ENCODE assay signal across 14 cellular contexts in genomic region chr2:144170172-144170571, GRCh38.
DNase-seq lines count a peak whose midpoint lies in the region; ATAC-seq, FAIRE-seq and TF ChIP-seq lines count a peak whose summit lies in the region.
"Had no signal": no experiment of that assay in that cellular context is flagged by ENCODE, and none has a peak within 500 bp of the region (broad histone marks: within the 10 kb centered on the region; RNA-seq: fewer than 3 reads in every experiment).

No MANE protein-coding gene starts in this region.

- DNase-seq in GM23248 = peak; percentile 23
- DNase-seq in PC-3 = peak; percentile 9
- no peak for DNase-seq in H1 (ENCODE audit: low read depth in 1 of 2, low spot score in 2 of 2)
- DNase-seq in skeletal muscle cell (ENCODE audit: low read depth) = peak; percentile 41
- no peak for DNase-seq in dorsolateral prefrontal cortex
- DNase-seq in sigmoid colon = no peak
- DNase-seq in foreskin keratinocyte = no peak
- DNase-seq: 8988T; Calu3; CD4-positive, CD25-positive, alpha-beta regulatory T cell; DMS79 treated with DMSO at 0.1 percent for 48 hours; EL; H7 had no signal

- H3K4me2 ChIP-seq in GM23248 (ENCODE audit: unreplicated experiment) (no peak overlapping the region), PC-3 (ENCODE audit: low read length) (no peak overlapping the region), H1 (ENCODE audit: insufficient read depth in 1 of 2, low read depth in 2 of 2, low read length in 2 of 2) (no peak overlapping the region)
- H3K4me2 ChIP-seq: BLaER1 treated with 17β-estradiol and CSF1 and Interleukin-3, amounts not matched to agents 10 nM and 100 nM had no signal

- no peak overlapping the region for H3K56ac ChIP-seq in H1 (replicated peaks; ENCODE audit: insufficient read length, low read depth, low read length)

- intact Hi-C loops in PC-3 (cut with micrococcal nuclease) = no loop called here
- intact Hi-C loops in dorsolateral prefrontal cortex (cut with DNase I) = no loop called here
- intact Hi-C loops in sigmoid colon (cut with DNase I) = no loop called here

- H3K14ac ChIP-seq in H1 (ENCODE audit: insufficient read length) = no peak overlapping the region

- H2BK15ac ChIP-seq in H1 (ENCODE audit: low read length) = no peak overlapping the region

- in situ Hi-C loops in GM23248 (cut with MboI) = no loop called here

- no peak overlapping the region for H2BK5ac ChIP-seq in H1 (ENCODE audit: low read depth, low read length)

- no peak overlapping the region for H4K91ac ChIP-seq in H1 (replicated peaks; ENCODE audit: insufficient read length, low read length)

- H3K9me2 ChIP-seq in GM23248 (ENCODE audit: insufficient read depth) = no peaks in the 10 kb centered on the region
- no peaks in the 10 kb centered on the region for H3K9me2 ChIP-seq in PC-3 (replicated peaks; ENCODE audit: low read length)

- H3K18ac ChIP-seq in H1 (ENCODE audit: extremely low read depth, low read length) = no peak overlapping the region

- no peak for TF ChIP-seq RAD21 in H1 (IDR thresholded peaks at IDR 0.05 in 1 of 2, conservative IDR thresholded peaks at IDR 0.05 in 1 of 2; ENCODE audit: low read depth in 2 of 2, low read length in 2 of 2)

- 0 out of 2 replicates have a peak overlapping the region, but pooled peaks have one; percentile 11 for H2BK12ac ChIP-seq in H1 (ENCODE audit: low read depth, low read length)

- no peak for FAIRE-seq in H1 (lab: Jason Lieb, UNC)

- no peak overlapping the region for H2BK120ac ChIP-seq in H1 (replicated peaks; ENCODE audit: low read depth, low read length)

- no peak overlapping the region for H2AFZ ChIP-seq in GM23248
- no peak overlapping the region for H2AFZ ChIP-seq in PC-3 (ENCODE audit: low read length)
- H2AFZ ChIP-seq in H1 (ENCODE audit: low read length) = no peak overlapping the region

- H3K27me3 ChIP-seq in GM23248 (replicated peaks; ENCODE audit: insufficient read depth) = no peaks in the 10 kb centered on the region
- H3K27me3 ChIP-seq in PC-3 (ENCODE audit: low read length) = no peaks in the 10 kb centered on the region
- H3K27me3 ChIP-seq in H1 (replicated peaks in 1 of 4; ENCODE audit: control insufficient read depth in 3 of 4, extremely low read depth in 1 of 4, insufficient read depth in 3 of 4, low read length in 3 of 4) = no peaks in the 10 kb centered on the region
- no peaks in the 10 kb centered on the region for H3K27me3 ChIP-seq in dorsolateral prefrontal cortex
- no peaks in the 10 kb centered on the region for H3K27me3 ChIP-seq in sigmoid colon
- no peaks in the 10 kb centered on the region for H3K27me3 ChIP-seq in foreskin keratinocyte
- H3K27me3 ChIP-seq: BLaER1 treated with 17β-estradiol and CSF1 and Interleukin-3, amounts not matched to agents 10 nM and 100 nM had no signal

- H3K4me1 ChIP-seq in GM23248 (ENCODE audit: insufficient read depth) = no peaks in the 10 kb centered on the region
- peaks cover 13% of the 10 kb centered on the region for H3K4me1 ChIP-seq in PC-3 (ENCODE audit: insufficient read depth, low read length)
- no peaks in the 10 kb centered on the region for H3K4me1 ChIP-seq in H1 (replicated peaks in 1 of 4; ENCODE audit: control insufficient read depth in 3 of 4, insufficient read depth in 4 of 4, low read length in 3 of 4)
- H3K4me1 ChIP-seq in sigmoid colon = no peaks in the 10 kb centered on the region
- H3K4me1 ChIP-seq in foreskin keratinocyte = no peaks in the 10 kb centered on the region
- H3K4me1 ChIP-seq: BLaER1 treated with 17β-estradiol and CSF1 and Interleukin-3, amounts not matched to agents 10 nM and 100 nM had no signal

- no peak overlapping the region for H2AK5ac ChIP-seq in H1 (ENCODE audit: low read depth, low read length)

- H3K9me3 ChIP-seq in GM23248 (ENCODE audit: low read depth) (no peaks in the 10 kb centered on the region), PC-3 (ENCODE audit: low read length) (no peaks in the 10 kb centered on the region), H1 (ENCODE audit: insufficient read depth in 2 of 2, low read depth in 1 of 2, low read length in 1 of 2) (no peaks in the 10 kb centered on the region), sigmoid colon (no peaks in the 10 kb centered on the region)

- ATAC-seq in PC-3 = no peak
- ATAC-seq in foreskin keratinocyte = no peak

- no peak overlapping the region for H3K23ac ChIP-seq in H1 (ENCODE audit: insufficient read length)

- no peaks in the 10 kb centered on the region for H3K23me2 ChIP-seq in H1 (ENCODE audit: low read depth, low read length)

- no peaks in the 10 kb centered on the region for H3K36me3 ChIP-seq in GM23248 (ENCODE audit: low read depth)
- no peaks in the 10 kb centered on the region for H3K36me3 ChIP-seq in PC-3 (ENCODE audit: low read depth, low read length)
- no peaks in the 10 kb centered on the region for H3K36me3 ChIP-seq in H1 (ENCODE audit: control insufficient read depth in 2 of 4, insufficient read depth in 4 of 4, low read length in 3 of 4)
- no peaks in the 10 kb centered on the region for H3K36me3 ChIP-seq in sigmoid colon

- no peaks in the 10 kb centered on the region for H3K79me1 ChIP-seq in H1 (ENCODE audit: low read depth, low read length)

- no peaks in the 10 kb centered on the region for H3K79me2 ChIP-seq in GM23248 (ENCODE audit: insufficient read depth)
- H3K79me2 ChIP-seq in PC-3 (ENCODE audit: low read length) = no peaks in the 10 kb centered on the region
- no peaks in the 10 kb centered on the region for H3K79me2 ChIP-seq in H1 (ENCODE audit: control insufficient read depth in 1 of 2, insufficient read depth in 2 of 2, low read length in 2 of 2)

- H4K5ac ChIP-seq in H1 (ENCODE audit: insufficient read length, low read depth, low read length) = no peak overlapping the region

- no peak for TF ChIP-seq POLR2A in H1 (IDR thresholded peaks at IDR 0.05; ENCODE audit: control extremely low read depth in 1 of 2, low read depth in 2 of 2, low read length in 2 of 2)
- no peak for TF ChIP-seq POLR2A in sigmoid colon (IDR thresholded peaks at IDR 0.05)

- H3K4me3 ChIP-seq in GM23248 = no peak overlapping the region
- H3K4me3 ChIP-seq in PC-3 (ENCODE audit: low read length) = no peak overlapping the region
- H3K4me3 ChIP-seq in H1 (ENCODE audit: extremely low read depth in 1 of 4, insufficient read depth in 2 of 4, low read depth in 3 of 4, low read length in 4 of 4) = no peak overlapping the region
- no peak overlapping the region for H3K4me3 ChIP-seq in skeletal muscle cell (ENCODE audit: low read depth, low read length)
- H3K4me3 ChIP-seq in dorsolateral prefrontal cortex = no peak overlapping the region
- no peak overlapping the region for H3K4me3 ChIP-seq in sigmoid colon
- H3K4me3 ChIP-seq: BLaER1 treated with 17β-estradiol and CSF1 and Interleukin-3, amounts not matched to agents 10 nM and 100 nM had no signal

- H2BK20ac ChIP-seq in H1 (ENCODE audit: low read length) = no peak overlapping the region

- TF ChIP-seq EP300 in H1 (IDR thresholded peaks at IDR 0.05; ENCODE audit: borderline replicate concordance in 1 of 2, low read depth in 2 of 2, low read length in 2 of 2) (no peak), sigmoid colon (IDR thresholded peaks at IDR 0.05) (no peak)

- no peak overlapping the region for H3K9ac ChIP-seq in GM23248
- H3K9ac ChIP-seq in PC-3 (ENCODE audit: low read length) = no peak overlapping the region
- H3K9ac ChIP-seq in H1 (replicated peaks in 1 of 4; ENCODE audit: extremely low read depth in 1 of 4, low read depth in 3 of 4, low read length in 3 of 4) = no peak overlapping the region
- H3K9ac ChIP-seq: BLaER1 treated with 17β-estradiol and CSF1 and Interleukin-3, amounts not matched to agents 10 nM and 100 nM had no signal

- H3F3A ChIP-seq in GM23248 (ENCODE audit: insufficient read depth) (no peaks in the 10 kb centered on the region), PC-3 (ENCODE audit: low read length, unreplicated experiment) (no peaks in the 10 kb centered on the region)

- H4K8ac ChIP-seq in H1 (ENCODE audit: extremely low read depth, insufficient read depth, low read length) = no peak overlapping the region

- TF ChIP-seq CTCF in PC-3 (conservative IDR thresholded peaks at IDR 0.05; ENCODE audit: low read depth, low read length) = no peak
- no peak for TF ChIP-seq CTCF in H1 (IDR thresholded peaks at IDR 0.05; ENCODE audit: control extremely low read depth in 1 of 3, insufficient read depth in 1 of 3, low read depth in 1 of 3, low read length in 3 of 3)
- no peak for TF ChIP-seq CTCF in dorsolateral prefrontal cortex (IDR thresholded peaks at IDR 0.05 in 54 of 56, conservative IDR thresholded peaks at IDR 0.05 in 2 of 56; ENCODE audit: low read depth in 1 of 56, partially characterized antibody in 56 of 56)
- TF ChIP-seq CTCF in sigmoid colon (IDR thresholded peaks at IDR 0.05) = no peak
- no peak for TF ChIP-seq CTCF in foreskin keratinocyte (conservative IDR thresholded peaks at IDR 0.05)

- POLR2A ChIA-PET in PC-3 (lab: Charles Lee; ENCODE audit: unreplicated experiment) = no interaction called here
- POLR2A ChIA-PET in H1 (lab: Charles Lee; ENCODE audit: partially characterized antibody) = no interaction called here

- H3K27ac ChIP-seq in GM23248 = no peak overlapping the region
- no peak overlapping the region for H3K27ac ChIP-seq in PC-3 (ENCODE audit: low read length)
- H3K27ac ChIP-seq in H1 (ENCODE audit: low read depth, low read length) = no peak overlapping the region
- H3K27ac ChIP-seq in dorsolateral prefrontal cortex = no peak overlapping the region
- H3K27ac ChIP-seq in sigmoid colon = no peak overlapping the region
- no peak overlapping the region for H3K27ac ChIP-seq in foreskin keratinocyte
- H3K27ac ChIP-seq: BLaER1 treated with 17β-estradiol and CSF1 and Interleukin-3, amounts not matched to agents 10 nM and 100 nM had no signal

- 88 to 92% methylated on average over 1 of the region's 1 CpG for WGBS in GM23248 (ENCODE audit: low coverage in 1 of 2, low lambda C conversion rate in 2 of 2, missing lambda C conversion rate in 2 of 2), 2 experiments
- 91% methylated on average over 1 of the region's 1 CpG; no CpG with 5 or more reads in 1 of the 2 experiments for WGBS in H1 (ENCODE audit: extremely low coverage in 1 of 2, insufficient coverage in 1 of 2, insufficient read length in 1 of 2, insufficient replicate concordance in 2 of 2, low coverage in 1 of 2, low lambda C conversion rate in 2 of 2, missing lambda C conversion rate in 1 of 2), 2 experiments
- 96 to 98% methylated on average over 1 of the region's 1 CpG for WGBS in sigmoid colon, 2 donors

- CTCF ChIA-PET in PC-3 (lab: Charles Lee) (no interaction called here), H1 (lab: Charles Lee; ENCODE audit: partially characterized antibody) (no interaction called here)

- no peak overlapping the region for H3K4ac ChIP-seq in H1 (replicated peaks; ENCODE audit: insufficient read length, low read depth, low read length)

- BruUV-seq in PC-3 (replicated peaks; lab: Mats Ljungman, UMichigan) = no TSS peak

- H4K20me1 ChIP-seq in GM23248 (ENCODE audit: insufficient read depth) (no peaks in the 10 kb centered on the region), PC-3 (ENCODE audit: low read length) (no peaks in the 10 kb centered on the region), H1 (replicated peaks in 1 of 2; ENCODE audit: control insufficient read depth in 1 of 2, insufficient read depth in 2 of 2, low read length in 2 of 2) (no peaks in the 10 kb centered on the region)
- H4K20me1 ChIP-seq: BLaER1 treated with 17β-estradiol and CSF1 and Interleukin-3, amounts not matched to agents 10 nM and 100 nM had no signal

TF ChIP-seq in H1, 55 proteins besides CTCF, POLR2A, EP300 and RAD21 (continues in another document):
- TF ChIP-seq TCF12 (IDR thresholded peaks at IDR 0.05; ENCODE audit: low read depth, low read length) (no peak), BRCA1 (IDR thresholded peaks at IDR 0.05; ENCODE audit: low read depth, low read length) (no peak)

Comparison
In these comparisons a context has a peak if more than half of its experiments do, and no peak if none do; other contexts are left out.
1. DNase-seq: peak in GM23248 (single experiment), PC-3 (single experiment) and skeletal muscle cell (single experiment); none in H1 (0 of 2), dorsolateral prefrontal cortex (0 of 10), sigmoid colon (single experiment) and foreskin keratinocyte (0 of 2).